15 cellular contexts compared by ENCODE assay signal in the genomic region with DNA sequence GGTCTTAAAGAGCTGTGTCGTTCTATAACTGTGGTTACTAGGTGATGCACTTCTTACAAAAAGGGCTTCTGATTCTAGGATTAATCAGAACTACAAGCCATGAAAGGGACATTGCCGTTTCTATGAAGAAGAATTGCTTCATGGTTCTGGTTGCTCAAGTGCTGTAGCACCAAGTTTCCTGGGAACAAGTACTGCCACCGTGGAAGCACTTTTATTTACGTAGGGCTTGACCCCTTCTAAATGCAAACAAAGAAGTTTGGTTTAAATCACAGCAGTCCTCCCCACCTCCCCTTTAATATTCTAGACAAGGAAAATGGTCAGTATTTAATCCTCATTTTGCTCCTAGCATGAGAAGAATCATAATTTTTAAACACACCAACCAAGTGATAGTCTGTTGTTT. TPM values are rescaled to one million over a fixed set of nuclear protein-coding genes. Genes with fewer than 3 reads are reported as not detected.
A peak's percentile ranks its signal among the peaks of the same experiment; 100 is the strongest.
DNase-seq lines count a peak whose midpoint lies in the region; FAIRE-seq and TF ChIP-seq lines count a peak whose summit lies in the region.
"Had no signal": no experiment of that assay in that cellular context is flagged by ENCODE, and none has a peak within 500 bp of the region (broad histone marks: within the 10 kb centered on the region; RNA-seq: fewer than 3 reads in every experiment).

No MANE protein-coding gene starts in this region.

- H3K36me3 ChIP-seq in keratinocyte (ENCODE audit: control insufficient read depth in 2 of 2, extremely low read depth in 1 of 2, insufficient read depth in 2 of 2, low read length in 2 of 2) (peaks cover 4 to 15% of the 10 kb centered on the region in 2 experiments), thyroid gland (no peaks in the 10 kb centered on the region)
- H3K36me3 ChIP-seq: colonic mucosa had no signal

- no peak overlapping the region for H2AFZ ChIP-seq in keratinocyte (ENCODE audit: control insufficient read depth, low read length)

- peak overlapping the region; percentile 58 for H3K4me2 ChIP-seq in keratinocyte (ENCODE audit: control insufficient read depth, extremely low read depth, insufficient read depth, low read depth, low read length)

- intact Hi-C loops in thyroid gland (cut with DNase I), result no loop called here

- H3K9me1 ChIP-seq in keratinocyte (ENCODE audit: control insufficient read depth, extremely low read depth, insufficient read depth, low read length), result no peaks in the 10 kb centered on the region

- H3K9me3 ChIP-seq in keratinocyte (ENCODE audit: control insufficient read depth, low read depth, low read length) (no peaks in the 10 kb centered on the region), thyroid gland (no peaks in the 10 kb centered on the region)
- H3K9me3 ChIP-seq: colonic mucosa, SJSA1 had no signal

- peaks cover 18 to 29% (median 27%) of the 10 kb centered on the region in 5 experiments for H3K9me3 Mint-ChIP-seq in brain
- H3K9me3 Mint-ChIP-seq in glutamatergic neuron (ENCODE audit: unreplicated experiment), result no peaks in the 10 kb centered on the region
- H3K9me3 Mint-ChIP-seq: activated T-helper 2 cell treated with anti-CD3 and anti-CD28 coated beads, Interferon-gamma antibody, Interleukin-2, Interleukin-4, amounts not matched to agents 10 μg/mL and 5 μg/mL and 100 μg/mL, durations not matched to agents 14 hours and 24 hours and 36 hours had no signal

- WGBS in thyroid gland, 2 donors, result 22 to 25% methylated on average over 4 of the region's 4 CpGs

- peak; percentile 12 for DNase-seq in NCI-H510A treated with DMSO at 0.1 percent for 48 hours (lab: John Stamatoyannopoulos, UW)
- DNase-seq in NCI-H510A (lab: John Stamatoyannopoulos, UW), result no peak
- DNase-seq in keratinocyte (ENCODE audit: low read depth, low spot score), result no peak
- DNase-seq in thyroid gland, result peak; percentile 23 to 24
- no peak for DNase-seq in D721Med (ENCODE audit: insufficient read length, low spot score)
- no peak for DNase-seq in SK-N-DZ (ENCODE audit: low spot score)
- no peak for DNase-seq in glutamatergic neuron
- DNase-seq: colonic mucosa, DMS79, midbrain, NCI-H1048, NCI-H748 treated with DMSO at 0.1 percent for 48 hours had no signal

- H3K27me3 ChIP-seq in keratinocyte (ENCODE audit: control insufficient read depth, extremely low read depth, insufficient read depth, low read length) (no peaks in the 10 kb centered on the region), thyroid gland (no peaks in the 10 kb centered on the region)
- H3K27me3 ChIP-seq: colonic mucosa, SJSA1 had no signal

- TF ChIP-seq POLR2A in thyroid gland (IDR thresholded peaks at IDR 0.05), result no peak

- H3K4me3 Mint-ChIP-seq in brain (peak overlapping the region; percentile 48 to 66 (median 58)), glutamatergic neuron (ENCODE audit: unreplicated experiment) (no peak overlapping the region)

- H3K27ac Mint-ChIP-seq in brain (peak overlapping the region; percentile 11 to 89 (median 78)), glutamatergic neuron (ENCODE audit: unreplicated experiment) (no peak overlapping the region)
- H3K27ac Mint-ChIP-seq: activated T-helper 2 cell treated with anti-CD3 and anti-CD28 coated beads, Interferon-gamma antibody, Interleukin-2, Interleukin-4, amounts not matched to agents 10 μg/mL and 5 μg/mL and 100 μg/mL, durations not matched to agents 14 hours and 24 hours and 36 hours had no signal

- dilution Hi-C loops in keratinocyte (cut with MboI; ENCODE audit: extremely low pct_ligation_motif_present, low sequenced_read_pairs), result no loop called here

- H3K4me1 ChIP-seq in keratinocyte (ENCODE audit: control insufficient read depth, extremely low read depth, insufficient read depth, low read length), result peaks cover 54% of the 10 kb centered on the region
- peaks cover 43 to 59% of the 10 kb centered on the region in 2 donors for H3K4me1 ChIP-seq in thyroid gland

- peaks cover 41% of the 10 kb centered on the region for H3K36me3 Mint-ChIP-seq in brain
- H3K36me3 Mint-ChIP-seq in glutamatergic neuron (ENCODE audit: unreplicated experiment), result no peaks in the 10 kb centered on the region

- peaks cover 9% of the 10 kb centered on the region for H4K20me1 ChIP-seq in keratinocyte (ENCODE audit: control insufficient read depth, extremely low read depth, insufficient read depth, low read length)

- no peak for FAIRE-seq in keratinocyte (lab: Jason Lieb, UNC)
- no peak for FAIRE-seq in D721Med (lab: Jason Lieb, UNC)

- TF ChIP-seq CTCF in brain (conservative IDR thresholded peaks at IDR 0.05) (no peak), keratinocyte (optimal IDR thresholded peaks at IDR 0.05 in 1 of 3, IDR thresholded peaks at IDR 0.05 in 1 of 3, conservative IDR thresholded peaks at IDR 0.05 in 1 of 3; ENCODE audit: extremely low read depth in 1 of 3, insufficient read depth in 2 of 3, low read length in 3 of 3) (no peak), thyroid gland (IDR thresholded peaks at IDR 0.05) (no peak), D721Med (IDR thresholded peaks at IDR 0.05; ENCODE audit: insufficient read depth, missing control alignments) (no peak), glutamatergic neuron (IDR thresholded peaks at IDR 0.05; ENCODE audit: partially characterized antibody, unreplicated experiment) (no peak)

- H3K27ac ChIP-seq in keratinocyte (ENCODE audit: control insufficient read depth, insufficient read depth, low read length), result peak overlapping the region; percentile 67
- H3K27ac ChIP-seq in thyroid gland, result peak overlapping the region; percentile 48 to 74 (median 65)
- H3K27ac ChIP-seq: colonic mucosa, SJSA1 had no signal

- peaks cover 63% of the 10 kb centered on the region for H3K4me1 Mint-ChIP-seq in brain
- H3K4me1 Mint-ChIP-seq in glutamatergic neuron (ENCODE audit: low read depth, unreplicated experiment), result no peaks in the 10 kb centered on the region

- peak overlapping the region in 2 of 3 experiments; percentile 19 to 25 for H3K4me3 ChIP-seq in keratinocyte (ENCODE audit: control insufficient read depth in 2 of 3, extremely low read depth in 1 of 3, insufficient read depth in 2 of 3, low read depth in 1 of 3, low read length in 3 of 3)
- no peak overlapping the region for H3K4me3 ChIP-seq in thyroid gland (replicated peaks in 1 of 3)
- H3K4me3 ChIP-seq: colonic mucosa, SJSA1 had no signal

- peaks cover 100% of the 10 kb centered on the region for H3K79me2 ChIP-seq in keratinocyte (ENCODE audit: control insufficient read depth, insufficient read depth, low read length)

- H3K9ac ChIP-seq in keratinocyte (ENCODE audit: control insufficient read depth, extremely low read depth, insufficient read depth, low read length), result peak overlapping the region; percentile 22

- no peaks in the 10 kb centered on the region for H3K27me3 Mint-ChIP-seq in brain
- no peaks in the 10 kb centered on the region for H3K27me3 Mint-ChIP-seq in glutamatergic neuron (ENCODE audit: unreplicated experiment)

RNA-seq across cellular contexts. Expression of a gene that starts 9.8 kb away (rescaled TPM):
- polyA plus RNA-seq in brain (ENCODE audit: insufficient read depth, low read depth, low replicate concordance), result 6.4 TPM
- polyA plus RNA-seq in keratinocyte, result 89.8 to 125 TPM (median 105 TPM) in 3 replicates
- polyA plus RNA-seq in keratinocyte (2011; ENCODE audit: low read depth), result 73.1 TPM
- polyA plus RNA-seq in keratinocyte (2011; cell fraction: cytosol; rRNA removed), result 95.6 and 114 TPM in 2 replicates
- polyA plus RNA-seq in keratinocyte (2011; cell fraction: nucleus; rRNA removed), result 132 and 152 TPM in 2 replicates
- polyA plus RNA-seq in keratinocyte (2012; ENCODE audit: low replicate concordance), result 66.6 and 104 TPM in 2 replicates
- polyA minus RNA-seq in keratinocyte, result 237 to 310 TPM (median 294 TPM) in 3 replicates
- 154 TPM for polyA minus RNA-seq in keratinocyte (2011; cell fraction: cytosol; rRNA and poly(A)+ RNA removed)
- polyA minus RNA-seq in keratinocyte (2011; cell fraction: nucleus; rRNA and poly(A)+ RNA removed), result 166 and 273 TPM in 2 replicates
- total RNA-seq in thyroid gland, result 100 to 1,000 TPM; 162 to 202 (median 176) TPM
- polyA plus RNA-seq in SK-N-DZ (2014; cell fraction: cytosol; rRNA removed), result 1.8 and 2.3 TPM in 2 replicates
- polyA plus RNA-seq in SK-N-DZ (2014; cell fraction: nucleus; rRNA removed), result 0.50 and 0.91 TPM in 2 replicates
- 1.3 TPM for total RNA-seq in glutamatergic neuron (ENCODE audit: unreplicated experiment)
- total RNA-seq: activated T-helper 2 cell treated with anti-CD3 and anti-CD28 coated beads, Interferon-gamma antibody, Interleukin-2, Interleukin-4, amounts not matched to agents 10 μg/mL and 5 μg/mL and 100 μg/mL, durations not matched to agents 14 hours and 24 hours and 36 hours had no signal

Comparison
In these comparisons a context has a peak if more than half of its experiments do, and no peak if none do; other contexts are left out.
1. DNase-seq: peak in NCI-H510A treated with DMSO at 0.1 percent for 48 hours (single experiment) and thyroid gland (2 of 2); none in NCI-H510A (single experiment), keratinocyte (single experiment), D721Med (single experiment), SK-N-DZ (single experiment) and glutamatergic neuron (single experiment).
2. H3K4me3 ChIP-seq: peak in keratinocyte (2 of 3); none in thyroid gland (0 of 3).
3. RNA of a gene that starts 9.8 kb away (total RNA-seq): 162 to 202 TPM in thyroid gland; 1.3 TPM in glutamatergic neuron (single experiment); every median in the first group is over 10 times any median in the second.